ENCODE assay signal across 1 cellular context in the genomic region with DNA sequence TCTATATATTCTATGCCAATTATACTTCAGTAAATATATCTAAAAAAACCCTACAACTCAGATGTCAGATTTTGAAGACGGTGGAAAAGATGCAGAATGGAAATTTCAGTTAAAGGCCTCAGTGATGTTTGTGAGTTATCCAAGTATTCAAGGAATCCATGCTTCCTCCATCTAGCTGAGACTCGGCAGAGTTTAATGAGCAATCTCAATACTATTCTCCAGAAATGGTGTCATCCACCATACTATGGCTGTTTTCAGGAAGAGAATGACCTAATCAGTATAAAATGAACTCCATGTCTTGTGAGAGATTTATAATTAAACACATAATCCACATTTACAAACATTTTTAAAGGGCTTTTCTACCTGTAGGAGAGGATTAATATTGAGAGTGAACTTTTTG.
TF ChIP-seq lines count a peak whose summit lies in the region.

No MANE protein-coding gene starts in this region.

TF ChIP-seq in SK-N-SH treated with all-trans-retinoic acid at 6 μM for 48 hours, 23 proteins besides CTCF, POLR2A, EP300 and RAD21 (continued from another document):
- TF ChIP-seq, protein P1, sequence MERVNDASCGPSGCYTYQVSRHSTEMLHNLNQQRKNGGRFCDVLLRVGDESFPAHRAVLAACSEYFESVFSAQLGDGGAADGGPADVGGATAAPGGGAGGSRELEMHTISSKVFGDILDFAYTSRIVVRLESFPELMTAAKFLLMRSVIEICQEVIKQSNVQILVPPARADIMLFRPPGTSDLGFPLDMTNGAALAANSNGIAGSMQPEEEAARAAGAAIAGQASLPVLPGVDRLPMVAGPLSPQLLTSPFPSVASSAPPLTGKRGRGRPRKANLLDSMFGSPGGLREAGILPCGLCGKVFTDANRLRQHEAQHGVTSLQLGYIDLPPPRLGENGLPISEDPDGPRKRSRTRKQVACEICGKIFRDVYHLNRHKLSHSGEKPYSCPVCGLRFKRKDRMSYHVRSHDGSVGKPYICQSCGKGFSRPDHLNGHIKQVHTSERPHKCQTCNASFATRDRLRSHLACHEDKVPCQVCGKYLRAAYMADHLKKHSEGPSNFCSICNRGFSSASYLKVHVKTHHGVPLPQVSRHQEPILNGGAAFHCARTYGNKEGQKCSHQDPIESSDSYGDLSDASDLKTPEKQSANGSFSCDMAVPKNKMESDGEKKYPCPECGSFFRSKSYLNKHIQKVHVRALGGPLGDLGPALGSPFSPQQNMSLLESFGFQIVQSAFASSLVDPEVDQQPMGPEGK (CRISPR knock-in tag; IDR thresholded peaks at IDR 0.05; ENCODE audit: borderline replicate concordance): no peak
- TF ChIP-seq SNAI2 (CRISPR knock-in tag; IDR thresholded peaks at IDR 0.05): no peak
- no peak for TF ChIP-seq ESRRG (CRISPR knock-in tag; IDR thresholded peaks at IDR 0.05)
- no peak for TF ChIP-seq OSR1 (CRISPR knock-in tag; IDR thresholded peaks at IDR 0.05)
- TF ChIP-seq ZNF70 (CRISPR knock-in tag; IDR thresholded peaks at IDR 0.05): no peak
- TF ChIP-seq, protein P2, sequence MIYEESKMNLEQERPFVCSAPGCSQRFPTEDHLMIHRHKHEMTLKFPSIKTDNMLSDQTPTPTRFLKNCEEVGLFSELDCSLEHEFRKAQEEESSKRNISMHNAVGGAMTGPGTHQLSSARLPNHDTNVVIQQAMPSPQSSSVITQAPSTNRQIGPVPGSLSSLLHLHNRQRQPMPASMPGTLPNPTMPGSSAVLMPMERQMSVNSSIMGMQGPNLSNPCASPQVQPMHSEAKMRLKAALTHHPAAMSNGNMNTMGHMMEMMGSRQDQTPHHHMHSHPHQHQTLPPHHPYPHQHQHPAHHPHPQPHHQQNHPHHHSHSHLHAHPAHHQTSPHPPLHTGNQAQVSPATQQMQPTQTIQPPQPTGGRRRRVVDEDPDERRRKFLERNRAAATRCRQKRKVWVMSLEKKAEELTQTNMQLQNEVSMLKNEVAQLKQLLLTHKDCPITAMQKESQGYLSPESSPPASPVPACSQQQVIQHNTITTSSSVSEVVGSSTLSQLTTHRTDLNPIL (CRISPR knock-in tag; IDR thresholded peaks at IDR 0.05; ENCODE audit: low read depth): no peak
- no peak for TF ChIP-seq TOX (CRISPR knock-in tag; IDR thresholded peaks at IDR 0.05; ENCODE audit: borderline replicate concordance)
- TF ChIP-seq, protein P3, sequence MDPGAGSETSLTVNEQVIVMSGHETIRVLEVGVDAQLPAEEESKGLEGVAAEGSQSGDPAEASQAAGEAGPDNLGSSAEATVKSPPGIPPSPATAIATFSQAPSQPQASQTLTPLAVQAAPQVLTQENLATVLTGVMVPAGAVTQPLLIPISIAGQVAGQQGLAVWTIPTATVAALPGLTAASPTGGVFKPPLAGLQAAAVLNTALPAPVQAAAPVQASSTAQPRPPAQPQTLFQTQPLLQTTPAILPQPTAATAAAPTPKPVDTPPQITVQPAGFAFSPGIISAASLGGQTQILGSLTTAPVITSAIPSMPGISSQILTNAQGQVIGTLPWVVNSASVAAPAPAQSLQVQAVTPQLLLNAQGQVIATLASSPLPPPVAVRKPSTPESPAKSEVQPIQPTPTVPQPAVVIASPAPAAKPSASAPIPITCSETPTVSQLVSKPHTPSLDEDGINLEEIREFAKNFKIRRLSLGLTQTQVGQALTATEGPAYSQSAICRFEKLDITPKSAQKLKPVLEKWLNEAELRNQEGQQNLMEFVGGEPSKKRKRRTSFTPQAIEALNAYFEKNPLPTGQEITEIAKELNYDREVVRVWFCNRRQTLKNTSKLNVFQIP (CRISPR knock-in tag; IDR thresholded peaks at IDR 0.05; ENCODE audit: borderline replicate concordance, low read depth): no peak
- TF ChIP-seq, protein P4, sequence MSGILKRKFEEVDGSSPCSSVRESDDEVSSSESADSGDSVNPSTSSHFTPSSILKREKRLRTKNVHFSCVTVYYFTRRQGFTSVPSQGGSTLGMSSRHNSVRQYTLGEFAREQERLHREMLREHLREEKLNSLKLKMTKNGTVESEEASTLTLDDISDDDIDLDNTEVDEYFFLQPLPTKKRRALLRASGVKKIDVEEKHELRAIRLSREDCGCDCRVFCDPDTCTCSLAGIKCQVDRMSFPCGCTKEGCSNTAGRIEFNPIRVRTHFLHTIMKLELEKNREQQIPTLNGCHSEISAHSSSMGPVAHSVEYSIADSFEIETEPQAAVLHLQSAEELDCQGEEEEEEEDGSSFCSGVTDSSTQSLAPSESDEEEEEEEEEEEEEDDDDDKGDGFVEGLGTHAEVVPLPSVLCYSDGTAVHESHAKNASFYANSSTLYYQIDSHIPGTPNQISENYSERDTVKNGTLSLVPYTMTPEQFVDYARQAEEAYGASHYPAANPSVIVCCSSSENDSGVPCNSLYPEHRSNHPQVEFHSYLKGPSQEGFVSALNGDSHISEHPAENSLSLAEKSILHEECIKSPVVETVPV (CRISPR knock-in tag; IDR thresholded peaks at IDR 0.05): no peak
- TF ChIP-seq ZC3H10 (CRISPR knock-in tag; IDR thresholded peaks at IDR 0.05): no peak
- no peak for TF ChIP-seq RARB (CRISPR knock-in tag; IDR thresholded peaks at IDR 0.05)
